In the genomic region with DNA sequence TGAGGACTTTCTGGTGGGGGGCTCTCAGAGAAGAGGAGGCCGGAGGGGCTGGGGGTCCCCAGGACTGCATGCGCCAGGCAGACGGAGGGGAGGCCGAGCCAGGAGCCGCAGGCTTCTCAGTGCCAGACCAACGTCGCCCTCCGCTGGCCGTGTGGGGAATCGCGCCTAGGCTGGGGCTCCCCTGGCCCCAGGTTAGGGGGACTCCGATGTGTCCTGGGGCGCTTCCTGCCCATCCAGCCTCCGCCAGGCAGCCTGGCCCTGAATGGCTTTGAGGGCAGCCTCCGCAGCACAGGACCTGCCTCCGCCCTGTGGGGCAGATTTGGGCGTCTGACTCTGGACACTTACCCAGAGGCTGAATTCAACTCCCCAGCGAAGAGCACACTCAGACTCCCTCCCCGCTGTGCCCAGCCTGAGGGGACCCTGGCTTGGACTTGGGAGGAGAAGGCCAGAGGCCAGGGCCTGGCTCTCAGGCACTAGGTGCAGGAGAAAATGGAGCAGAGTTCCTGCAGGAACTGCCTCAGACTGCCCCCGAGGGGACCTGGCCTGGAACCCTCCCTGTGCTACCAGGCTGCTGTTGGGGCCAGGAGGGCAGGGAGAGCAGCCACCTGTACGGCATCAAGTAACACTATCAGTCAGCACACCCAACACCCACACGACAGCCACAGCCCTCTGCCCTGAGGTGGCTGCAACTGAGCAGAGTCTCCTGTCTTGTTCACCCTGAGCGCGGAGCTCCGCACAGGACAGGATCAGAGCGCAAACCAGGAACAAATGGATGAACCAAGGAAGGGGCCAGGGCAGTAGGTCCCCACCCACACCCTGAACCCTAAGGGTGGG, we compare ENCODE assay signal across 9 cellular contexts. TPM values are rescaled to one million over a fixed set of nuclear protein-coding genes. Genes with fewer than 3 reads are reported as not detected.
DNase-seq lines count a peak whose midpoint lies in the region; ATAC-seq and TF ChIP-seq lines count a peak whose summit lies in the region.
"Had no signal": no experiment of that assay in that cellular context is flagged by ENCODE, and none has a peak within 500 bp of the region (broad histone marks: within the 10 kb centered on the region; RNA-seq: fewer than 3 reads in every experiment).

No MANE protein-coding gene starts in this region.

- no peak overlapping the region for H2BK15ac ChIP-seq in neuronal stem cell (ENCODE audit: low read length)

- H3K27ac ChIP-seq in body of pancreas = no peak overlapping the region
- H3K27ac ChIP-seq in neuronal stem cell (replicated peaks; ENCODE audit: low read length) = no peak overlapping the region
- H3K27ac ChIP-seq: BLaER1 treated with 17β-estradiol and CSF1 and Interleukin-3, amounts not matched to agents 10 nM and 100 nM had no signal

- peak overlapping the region; percentile 74 for H2AFZ ChIP-seq in neuronal stem cell (ENCODE audit: low read length)

- no peak overlapping the region for H3K27ac Mint-ChIP-seq in natural killer cell
- no peak overlapping the region for H3K27ac Mint-ChIP-seq in stimulated activated naive B cell treated with anti-CD40 and anti-IgM and Interleukin-4, amounts not matched to agents 10 μg/mL and 1 μg/mL and 100 μg/mL, for 72 hours

- H3K4me1 ChIP-seq in body of pancreas = no peaks in the 10 kb centered on the region
- peaks cover 2 to 4% of the 10 kb centered on the region in 2 donors for H3K4me1 ChIP-seq in neuronal stem cell (ENCODE audit: control insufficient read depth in 2 of 2, insufficient read depth in 1 of 2, low read depth in 1 of 2, low read length in 2 of 2)

- no peaks in the 10 kb centered on the region for H3K79me1 ChIP-seq in neuronal stem cell (ENCODE audit: low read depth, low read length)

- TF ChIP-seq RAD21 in Ishikawa (IDR thresholded peaks at IDR 0.05; ENCODE audit: low read depth) = peak; percentile 67

- H3K9me3 ChIP-seq in body of pancreas (no peaks in the 10 kb centered on the region), neuronal stem cell (replicated peaks in 1 of 2; ENCODE audit: control insufficient read depth in 2 of 2, insufficient read depth in 1 of 2, low read depth in 1 of 2, low read length in 2 of 2) (no peaks in the 10 kb centered on the region)
- H3K9me3 ChIP-seq: BLaER1 treated with 17β-estradiol and CSF1 and Interleukin-3, amounts not matched to agents 10 nM and 100 nM had no signal

- TF ChIP-seq CTCF in body of pancreas (IDR thresholded peaks at IDR 0.05) (peak in 4 of 7 experiments; percentile 15 to 26 (median 20)), natural killer cell (IDR thresholded peaks at IDR 0.05) (no peak)

- no peak overlapping the region for H4K91ac ChIP-seq in neuronal stem cell (ENCODE audit: low read depth, low read length, poor library complexity)

- H3K4me3 ChIP-seq in body of pancreas (no peak overlapping the region), neuronal stem cell (ENCODE audit: low read length in 2 of 2) (no peak overlapping the region)
- H3K4me3 ChIP-seq: BLaER1 treated with 17β-estradiol and CSF1 and Interleukin-3, amounts not matched to agents 10 nM and 100 nM had no signal

- TF ChIP-seq EP300 in Ishikawa (IDR thresholded peaks at IDR 0.05; ENCODE audit: borderline replicate concordance) = no peak

- H3K4me1 Mint-ChIP-seq in natural killer cell = no peaks in the 10 kb centered on the region
- peaks cover 0 to 1% of the 10 kb centered on the region in 2 donors for H3K4me1 Mint-ChIP-seq in stimulated activated naive B cell treated with anti-CD40 and anti-IgM and Interleukin-4, amounts not matched to agents 10 μg/mL and 1 μg/mL and 100 μg/mL, for 72 hours

- H3K23ac ChIP-seq in neuronal stem cell (ENCODE audit: low read depth, low read length, poor library complexity) = no peak overlapping the region

- no peaks in the 10 kb centered on the region for H3K36me3 Mint-ChIP-seq in natural killer cell
- no peaks in the 10 kb centered on the region for H3K36me3 Mint-ChIP-seq in stimulated activated naive B cell treated with anti-CD40 and anti-IgM and Interleukin-4, amounts not matched to agents 10 μg/mL and 1 μg/mL and 100 μg/mL, for 72 hours

- H3K36me3 ChIP-seq in body of pancreas (replicated peaks in 1 of 2; ENCODE audit: insufficient read depth in 1 of 2, low read depth in 2 of 2) (no peaks in the 10 kb centered on the region), neuronal stem cell (replicated peaks in 1 of 2; ENCODE audit: control insufficient read depth in 2 of 2, insufficient read depth in 2 of 2, low read length in 2 of 2) (no peaks in the 10 kb centered on the region)
- H3K36me3 ChIP-seq: BLaER1 treated with 17β-estradiol and CSF1 and Interleukin-3, amounts not matched to agents 10 nM and 100 nM had no signal

- no peak overlapping the region for H2BK5ac ChIP-seq in neuronal stem cell (ENCODE audit: low read length)

- no peaks in the 10 kb centered on the region for H3K9me3 Mint-ChIP-seq in natural killer cell
- H3K9me3 Mint-ChIP-seq in stimulated activated naive B cell treated with anti-CD40 and anti-IgM and Interleukin-4, amounts not matched to agents 10 μg/mL and 1 μg/mL and 100 μg/mL, for 72 hours = no peaks in the 10 kb centered on the region

- no peak for ATAC-seq in body of pancreas
- no peak for ATAC-seq in natural killer cell
- no peak for ATAC-seq in GM21526 (IDR thresholded peaks at IDR 0.05; ENCODE audit: low FRiP score, unreplicated experiment)
- ATAC-seq in stimulated activated naive B cell treated with anti-CD40 and anti-IgM and Interleukin-4, amounts not matched to agents 10 μg/mL and 1 μg/mL and 100 μg/mL, for 72 hours (replicated peaks) = no peak

- DNase-seq in NCI-H748 (lab: John Stamatoyannopoulos, UW; ENCODE audit: unreplicated experiment) (peak; percentile 3), NCI-H748 treated with DMSO at 0.1 percent for 48 hours (lab: John Stamatoyannopoulos, UW) (no peak), body of pancreas (peak in 1 of 4 donors; percentile 33), neuronal stem cell (ENCODE audit: low spot score) (no peak), natural killer cell (no peak)
- no peak for DNase-seq in stimulated activated naive B cell treated with anti-CD40 and anti-IgM and Interleukin-4, amounts not matched to agents 10 μg/mL and 1 μg/mL and 100 μg/mL, for 72 hours

- 28 to 52% methylated on average over 7 to 25 of the region's 26 CpGs for WGBS in body of pancreas, 2 donors
- no CpG with 5 or more reads among the region's 26 CpGs for WGBS in neuronal stem cell (ENCODE audit: extremely low coverage in 2 of 2, insufficient read length in 2 of 2, insufficient replicate concordance in 1 of 2), 2 donors

- H3K4ac ChIP-seq in neuronal stem cell (ENCODE audit: low read length) = no peak overlapping the region

- no peak overlapping the region for H2AK5ac ChIP-seq in neuronal stem cell (ENCODE audit: low read depth, low read length)

- TF ChIP-seq POLR2A in body of pancreas (IDR thresholded peaks at IDR 0.05) = no peak

- peak overlapping the region; percentile 3 for H3K14ac ChIP-seq in neuronal stem cell (ENCODE audit: low read length)

- no peak overlapping the region for H2BK12ac ChIP-seq in neuronal stem cell (ENCODE audit: low read length)

- no peak overlapping the region for H2BK120ac ChIP-seq in neuronal stem cell (ENCODE audit: low read depth, low read length)

- no peak overlapping the region for H3K4me2 ChIP-seq in neuronal stem cell (ENCODE audit: insufficient read depth, low read length, poor library complexity, severe bottlenecking)

- H3K9ac ChIP-seq in neuronal stem cell (ENCODE audit: low read depth, low read length, poor library complexity) = no peak overlapping the region
- H3K9ac ChIP-seq: BLaER1 treated with 17β-estradiol and CSF1 and Interleukin-3, amounts not matched to agents 10 nM and 100 nM had no signal

- H3K18ac ChIP-seq in neuronal stem cell (ENCODE audit: low read length) = peak overlapping the region; percentile 65

- intact Hi-C loops in body of pancreas (cut with DNase I) (no loop called here), natural killer cell (cut with micrococcal nuclease) (no loop called here)

- H3K27me3 Mint-ChIP-seq in natural killer cell (ENCODE audit: low read depth in 2 of 2) = no peaks in the 10 kb centered on the region
- peaks cover 14 to 16% of the 10 kb centered on the region in 2 donors for H3K27me3 Mint-ChIP-seq in stimulated activated naive B cell treated with anti-CD40 and anti-IgM and Interleukin-4, amounts not matched to agents 10 μg/mL and 1 μg/mL and 100 μg/mL, for 72 hours

- no peak overlapping the region for H4K8ac ChIP-seq in neuronal stem cell (ENCODE audit: low read depth, low read length)

- H3K27me3 ChIP-seq in body of pancreas (peaks cover 0 to 4% of the 10 kb centered on the region in 2 donors), neuronal stem cell (ENCODE audit: control insufficient read depth in 3 of 3, insufficient read depth in 3 of 3, low read depth in 1 of 3, low read length in 3 of 3) (peaks cover 0 to 26% (median 17%) of the 10 kb centered on the region in 3 experiments)
- H3K27me3 ChIP-seq: BLaER1 treated with 17β-estradiol and CSF1 and Interleukin-3, amounts not matched to agents 10 nM and 100 nM had no signal

- H3K4me3 Mint-ChIP-seq in natural killer cell = no peak overlapping the region
- H3K4me3 Mint-ChIP-seq in stimulated activated naive B cell treated with anti-CD40 and anti-IgM and Interleukin-4, amounts not matched to agents 10 μg/mL and 1 μg/mL and 100 μg/mL, for 72 hours = no peak overlapping the region

TF ChIP-seq in Ishikawa, 13 proteins besides CTCF, POLR2A, EP300 and RAD21 (continues in another document):
- no peak for TF ChIP-seq TCF12 (IDR thresholded peaks at IDR 0.05; ENCODE audit: low read depth)

RNA-seq across cellular contexts. Expression of gene TEKT4, which starts 0.6 kb away (rescaled TPM):
- total RNA-seq in body of pancreas (not detected), natural killer cell (not detected)
- not detected for polyA plus RNA-seq in neuronal stem cell (2013, experiment 1 of 2)
- not detected for polyA plus RNA-seq in neuronal stem cell (2013, experiment 2 of 2)
